Comparison of ENCODE assay signal across 8 cellular contexts in genomic region chr12:8949525-8950286, GRCh38.
DNase-seq lines count a peak whose midpoint lies in the region; ATAC-seq and TF ChIP-seq lines count a peak whose summit lies in the region.

M6PR (minus strand) TSS chr12:8949645; CDS start chr12:8946404, 3,241 bp downstream.

- peak; percentile 92 for DNase-seq in GF-D8 (lab: John Stamatoyannopoulos, UW)
- DNase-seq in HCEC 1CT = peak; percentile 97
- peak; percentile 96 for DNase-seq in MM.1S
- peak; percentile 97 for DNase-seq in SIG-M5 (lab: John Stamatoyannopoulos, UW)
- DNase-seq in activated gamma-delta T cell (lab: John Stamatoyannopoulos, UW) = peak; percentile 72
- peak; percentile 85 for DNase-seq in fibroblast of the conjunctiva (ENCODE audit: low read depth)
- peak; percentile 88 for DNase-seq in nephron progenitor cell
- DNase-seq in stimulated activated naive CD8-positive, alpha-beta T cell treated with anti-CD3 and anti-CD28 coated beads, Interleukin-15, amount 100 ng/mL, for 72 hours = peak; percentile 94 to 95

- peaks cover 32% of the 10 kb centered on the region for H3K36me3 Mint-ChIP-seq in nephron progenitor cell (ENCODE audit: low read depth)

- peaks cover 7% of the 10 kb centered on the region for H3K27me3 Mint-ChIP-seq in nephron progenitor cell (ENCODE audit: low read depth, poor library complexity)
- no peaks in the 10 kb centered on the region for H3K27me3 Mint-ChIP-seq in stimulated activated naive CD8-positive, alpha-beta T cell treated with anti-CD3 and anti-CD28 coated beads, Interleukin-15, amount 100 ng/mL, for 72 hours

- H3K4me2 ChIP-seq in MM.1S (ENCODE audit: low read depth, low read length) = peak within 1 kb of the TSS; percentile 84

- peaks cover 44% of the 10 kb centered on the region for H3K79me2 ChIP-seq in MM.1S (ENCODE audit: low read length)

- peak within 1 kb of the TSS; percentile 94 for H3K27ac ChIP-seq in MM.1S (ENCODE audit: low read length)

- peak within 1 kb of the TSS; percentile 99 for H3K27ac Mint-ChIP-seq in nephron progenitor cell
- H3K27ac Mint-ChIP-seq in stimulated activated naive CD8-positive, alpha-beta T cell treated with anti-CD3 and anti-CD28 coated beads, Interleukin-15, amount 100 ng/mL, for 72 hours = peak within 1 kb of the TSS; percentile 99

- no peaks in the 10 kb centered on the region for H3K27me3 ChIP-seq in MM.1S (replicated peaks; ENCODE audit: insufficient read depth, low read length)

- peak; percentile 90 for ATAC-seq in stimulated activated naive CD8-positive, alpha-beta T cell treated with anti-CD3 and anti-CD28 coated beads, Interleukin-15, amount 100 ng/mL, for 72 hours

- TF ChIP-seq CTCF in MM.1S (IDR thresholded peaks at IDR 0.05; ENCODE audit: low read length) = peak; percentile 52
- no peak for TF ChIP-seq CTCF in nephron progenitor cell (IDR thresholded peaks at IDR 0.05)

- H3K36me3 ChIP-seq in MM.1S (replicated peaks; ENCODE audit: insufficient read depth, low read length) = peaks cover 11% of the 10 kb centered on the region

- H3K4me1 ChIP-seq in MM.1S (ENCODE audit: low read length) = peaks cover 18% of the 10 kb centered on the region

- peak within 1 kb of the TSS; percentile 88 for H2AFZ ChIP-seq in MM.1S (ENCODE audit: low read length)

- H3K4me3 ChIP-seq in MM.1S (ENCODE audit: low read length) = peak within 1 kb of the TSS; percentile 98

- peaks cover 10% of the 10 kb centered on the region; the same call in 1 of the 2 replicates for H3F3A ChIP-seq in MM.1S (ENCODE audit: insufficient read depth, low read length)

- H3K4me3 Mint-ChIP-seq in nephron progenitor cell = peak within 1 kb of the TSS; percentile 98
- H3K4me3 Mint-ChIP-seq in stimulated activated naive CD8-positive, alpha-beta T cell treated with anti-CD3 and anti-CD28 coated beads, Interleukin-15, amount 100 ng/mL, for 72 hours = peak within 1 kb of the TSS; percentile 94 to 99

- H3K9me3 Mint-ChIP-seq in nephron progenitor cell = peaks cover 26% of the 10 kb centered on the region
- peaks cover 8 to 11% of the 10 kb centered on the region in 2 donors for H3K9me3 Mint-ChIP-seq in stimulated activated naive CD8-positive, alpha-beta T cell treated with anti-CD3 and anti-CD28 coated beads, Interleukin-15, amount 100 ng/mL, for 72 hours

- H4K20me1 ChIP-seq in MM.1S (ENCODE audit: insufficient read depth, low read length) = 0 out of 2 replicates have a peak, but pooled peaks cover 5% of the 10 kb centered on the region

- no peaks in the 10 kb centered on the region for H3K9me2 ChIP-seq in MM.1S (replicated peaks; ENCODE audit: insufficient read depth, low read length)

- H3K4me1 Mint-ChIP-seq in nephron progenitor cell = peaks cover 39% of the 10 kb centered on the region
- H3K4me1 Mint-ChIP-seq in stimulated activated naive CD8-positive, alpha-beta T cell treated with anti-CD3 and anti-CD28 coated beads, Interleukin-15, amount 100 ng/mL, for 72 hours = peaks cover 54% of the 10 kb centered on the region

- peak within 1 kb of the TSS; percentile 94 for H3K9ac ChIP-seq in MM.1S (ENCODE audit: low read length)

- no peaks in the 10 kb centered on the region for H3K9me3 ChIP-seq in MM.1S (replicated peaks; ENCODE audit: insufficient read depth, low read length)

Comparison
In these comparisons a context has a peak if more than half of its experiments do, and no peak if none do; other contexts are left out.
1. Peak in every context shown above with its lines: DNase-seq, ATAC-seq, H3K4me3 ChIP-seq and H3K27ac ChIP-seq.